20 cellular contexts compared by ENCODE assay signal in the genomic region with DNA sequence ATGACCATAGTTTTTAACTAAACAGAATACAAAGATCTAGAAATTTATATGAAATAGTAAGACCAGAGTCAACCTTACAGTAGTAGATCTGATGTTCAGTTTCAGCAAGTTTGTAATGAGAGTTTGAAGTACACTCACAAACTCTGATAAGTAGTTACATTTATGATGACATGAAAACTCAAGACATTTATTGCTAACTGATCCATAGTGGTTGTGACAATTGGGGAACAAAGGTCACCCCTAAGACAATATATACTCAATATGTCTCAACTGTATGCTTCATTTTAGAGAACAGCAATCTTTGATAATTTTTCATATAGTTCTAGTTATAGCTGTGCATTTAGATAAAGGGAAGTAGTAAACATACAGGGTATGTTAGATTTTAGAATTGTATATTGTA. TPM values are rescaled to one million over a fixed set of nuclear protein-coding genes. Genes with fewer than 3 reads are reported as not detected.
DNase-seq lines count a peak whose midpoint lies in the region; ATAC-seq and TF ChIP-seq lines count a peak whose summit lies in the region.
"Had no signal": no experiment of that assay in that cellular context is flagged by ENCODE, and none has a peak within 500 bp of the region (broad histone marks: within the 10 kb centered on the region; RNA-seq: fewer than 3 reads in every experiment).

No MANE protein-coding gene starts in this region.

- TF ChIP-seq EP300 in transverse colon (IDR thresholded peaks at IDR 0.05; ENCODE audit: low read depth): no peak

- H3K9ac ChIP-seq in skeletal muscle tissue (ENCODE audit: low read depth in 1 of 3, low read length in 3 of 3): no peak overlapping the region
- no peak overlapping the region for H3K9ac ChIP-seq in endodermal cell (ENCODE audit: extremely low read depth, low read length, poor library complexity, severe bottlenecking)
- H3K9ac ChIP-seq: BLaER1 treated with 17β-estradiol and CSF1 and Interleukin-3, amounts not matched to agents 10 nM and 100 nM; KMS-11 had no signal

- H3K27ac ChIP-seq in SJCRH30: peak overlapping the region; percentile 18; the same call in 1 of the 2 replicates
- H3K27ac ChIP-seq in skeletal muscle tissue (ENCODE audit: low read depth, low read length): peak overlapping the region; percentile 43
- peak overlapping the region in 3 of 4 donors; percentile 28 to 56 (median 53) for H3K27ac ChIP-seq in transverse colon
- no peak overlapping the region for H3K27ac ChIP-seq in endodermal cell (ENCODE audit: low read depth, low read length)
- H3K27ac ChIP-seq: BLaER1 treated with 17β-estradiol and CSF1 and Interleukin-3, amounts not matched to agents 10 nM and 100 nM; KMS-11 had no signal

- H3K36me3 ChIP-seq in SJCRH30 (no peaks in the 10 kb centered on the region), skeletal muscle tissue (ENCODE audit: control insufficient read depth in 3 of 3, insufficient read depth in 3 of 3, low read length in 3 of 3) (no peaks in the 10 kb centered on the region), transverse colon (no peaks in the 10 kb centered on the region), endodermal cell (ENCODE audit: control insufficient read depth, insufficient read depth, low read length) (no peaks in the 10 kb centered on the region)
- H3K36me3 ChIP-seq: BLaER1 treated with 17β-estradiol and CSF1 and Interleukin-3, amounts not matched to agents 10 nM and 100 nM; HAP-1; Peyer's patch had no signal

- no peak for DNase-seq in SJCRH30
- no peak for DNase-seq in left colon
- DNase-seq in transverse colon: no peak
- no peak for DNase-seq in GM10266 (ENCODE audit: extremely low spot score)
- no peak for DNase-seq in midbrain (lab: John Stamatoyannopoulos, UW)
- no peak for DNase-seq in endodermal cell
- no peak for DNase-seq in A172 (ENCODE audit: low spot score)
- DNase-seq: CD8-positive, alpha-beta T cell; DND-41; NCI-H1105; NCI-H2081; NCI-H2171; NCI-H524 treated with DMSO at 0.1 percent for 48 hours; Peyer's patch had no signal

- no peak overlapping the region for H3K27ac Mint-ChIP-seq in endodermal cell
- H3K27ac Mint-ChIP-seq: CD8-positive, alpha-beta T cell; GM23338 had no signal

- H3K4me3 Mint-ChIP-seq in endodermal cell: no peak overlapping the region
- H3K4me3 Mint-ChIP-seq: CD8-positive, alpha-beta T cell; GM23338 had no signal

- no peak for TF ChIP-seq CTCF in transverse colon (IDR thresholded peaks at IDR 0.05)
- no peak for TF ChIP-seq CTCF in GM10266 (IDR thresholded peaks at IDR 0.05; ENCODE audit: control insufficient read depth, insufficient read depth, low read depth, missing control alignments)
- TF ChIP-seq CTCF in endodermal cell (conservative IDR thresholded peaks at IDR 0.05): no peak

- H3K36me3 Mint-ChIP-seq in endodermal cell (ENCODE audit: low read depth): no peaks in the 10 kb centered on the region
- H3K36me3 Mint-ChIP-seq: CD8-positive, alpha-beta T cell had no signal

- H3K4me3 ChIP-seq in SJCRH30 (peak overlapping the region; percentile 45), skeletal muscle tissue (ENCODE audit: low read length in 3 of 3) (no peak overlapping the region), transverse colon (no peak overlapping the region), endodermal cell (ENCODE audit: low read length) (no peak overlapping the region)
- H3K4me3 ChIP-seq: BLaER1 treated with 17β-estradiol and CSF1 and Interleukin-3, amounts not matched to agents 10 nM and 100 nM; GM23338; HAP-1; Peyer's patch had no signal

- H3K9me3 Mint-ChIP-seq in endodermal cell: peaks cover 12% of the 10 kb centered on the region
- H3K9me3 Mint-ChIP-seq: CD8-positive, alpha-beta T cell; GM23338 had no signal

- peaks cover 4% of the 10 kb centered on the region for H3K27me3 Mint-ChIP-seq in endodermal cell (ENCODE audit: insufficient read depth)

- no peaks in the 10 kb centered on the region for H3K27me3 ChIP-seq in SJCRH30
- no peaks in the 10 kb centered on the region for H3K27me3 ChIP-seq in skeletal muscle tissue (ENCODE audit: control insufficient read depth in 3 of 3, insufficient read depth in 3 of 3, low read length in 3 of 3)
- no peaks in the 10 kb centered on the region for H3K27me3 ChIP-seq in transverse colon
- H3K27me3 ChIP-seq in endodermal cell (ENCODE audit: control insufficient read depth, insufficient read depth, low read length, poor library complexity, severe bottlenecking): no peaks in the 10 kb centered on the region
- H3K27me3 ChIP-seq: BLaER1 treated with 17β-estradiol and CSF1 and Interleukin-3, amounts not matched to agents 10 nM and 100 nM; Peyer's patch had no signal

- no peak for TF ChIP-seq POLR2A in transverse colon (IDR thresholded peaks at IDR 0.05)

- in situ Hi-C loops in transverse colon (cut with MboI; ENCODE audit: low pct_ligation_motif_present in 1 of 4, low pct_unique_long_range_greater_than_20kb in 1 of 4, low sequenced_read_pairs in 3 of 4): loop anchor here in 2 of 4 donors (10.0 kb wide), 1 partner anchor 119 kb away; no protein-coding TSS in a partner anchor

- H3K4me1 Mint-ChIP-seq in endodermal cell: peaks cover 27% of the 10 kb centered on the region

- ATAC-seq in left colon: peak; percentile 68
- ATAC-seq: CD8-positive, alpha-beta T cell had no signal

- H3K9me3 ChIP-seq in SJCRH30 (replicated peaks) (no peaks in the 10 kb centered on the region), skeletal muscle tissue (ENCODE audit: control insufficient read depth in 3 of 3, low read length in 3 of 3) (no peaks in the 10 kb centered on the region), transverse colon (no peaks in the 10 kb centered on the region), endodermal cell (ENCODE audit: control insufficient read depth, low read length) (no peaks in the 10 kb centered on the region)
- H3K9me3 ChIP-seq: HAP-1, Peyer's patch had no signal

- intact Hi-C loops in left colon (cut with DNase I, micrococcal nuclease) (loop anchor here in 1 of 2 donors (10.0 kb wide), 1 partner anchor 119 kb away; no protein-coding TSS in a partner anchor), transverse colon (cut with DNase I; ENCODE audit: low total_unique reads) (no loop called here)

- H3K4me1 ChIP-seq in SJCRH30 (0 out of 2 replicates have a peak, but pooled peaks cover 2% of the 10 kb centered on the region), skeletal muscle tissue (ENCODE audit: control insufficient read depth in 3 of 3, insufficient read depth in 3 of 3, low read length in 3 of 3) (peaks cover 0 to 4% (median 0%) of the 10 kb centered on the region in 3 donors), transverse colon (peaks cover 0 to 16% (median 5%) of the 10 kb centered on the region in 4 donors), endodermal cell (ENCODE audit: control insufficient read depth, insufficient read depth, low read length) (peaks cover 7% of the 10 kb centered on the region)
- H3K4me1 ChIP-seq: HAP-1 had no signal

RNA-seq across cellular contexts. Expression of a gene that starts 11.1 kb away (rescaled TPM):
- not detected in 2 replicates for total RNA-seq in SJCRH30 (2014; rRNA removed; shearing (Covaris generic))
- total RNA-seq in left colon (not detected), skeletal muscle tissue (0.52 TPM), transverse colon (not detected), endodermal cell (under 1 TPM in 1 of 2 donors, not detected in 1; 0.37 TPM)
- not detected for polyA plus RNA-seq in endodermal cell (2013, experiment 1 of 2)
- polyA plus RNA-seq in endodermal cell (2013, experiment 2 of 2): not detected
- total RNA-seq in A172 (2014; rRNA removed; shearing (Covaris generic)): not detected in 2 replicates
- total RNA-seq: CD8-positive, alpha-beta T cell; GM23338; OCI-LY7; Peyer's patch had no signal
- polyA plus RNA-seq: GM23338 had no signal

RNA-seq across cellular contexts. Expression of a gene that starts 46.6 kb away (rescaled TPM):
- total RNA-seq in SJCRH30 (2014; rRNA removed; shearing (Covaris generic)): not detected in 2 replicates
- total RNA-seq in left colon: not detected
- under 0.01 TPM for total RNA-seq in skeletal muscle tissue
- total RNA-seq in transverse colon: under 1 TPM in 1 of 4 donors, not detected in 3; under 0.01 TPM
- under 1 TPM in 1 of 2 donors, not detected in 1; 0.11 TPM for total RNA-seq in endodermal cell
- not detected for polyA plus RNA-seq in endodermal cell (2013, experiment 1 of 2)
- not detected for polyA plus RNA-seq in endodermal cell (2013, experiment 2 of 2)
- total RNA-seq in A172 (2014; rRNA removed; shearing (Covaris generic)): not detected in 2 replicates
- total RNA-seq: CD8-positive, alpha-beta T cell; GM23338; OCI-LY7 had no signal
- polyA plus RNA-seq: GM23338 had no signal
